26 cellular contexts compared by ENCODE assay signal in genomic region chr1:171961861-171962260, GRCh38.
DNase-seq lines count a peak whose midpoint lies in the region; ATAC-seq and TF ChIP-seq lines count a peak whose summit lies in the region.
"Had no signal": no experiment of that assay in that cellular context is flagged by ENCODE, and none has a peak within 500 bp of the region (broad histone marks: within the 10 kb centered on the region; RNA-seq: fewer than 3 reads in every experiment).

No MANE protein-coding gene starts in this region.

- no peak for TF ChIP-seq POLR2A in suprapubic skin (IDR thresholded peaks at IDR 0.05)

- TF ChIP-seq EP300 in suprapubic skin (IDR thresholded peaks at IDR 0.05): no peak

- DNase-seq in colonic mucosa (no peak), DMS 273 (lab: John Stamatoyannopoulos, UW; ENCODE audit: unreplicated experiment) (no peak), glomerular visceral epithelial cell (ENCODE audit: extremely low spot score) (no peak), suprapubic skin (ENCODE audit: low spot score in 2 of 2) (no peak)
- DNase-seq: activated naive CD4-positive, alpha-beta T cell; activated T-cell treated with anti-CD3 and anti-CD28 coated beads, Interleukin-2, amount 50 U/mL, for 48 hours; body of pancreas; COR-L47; GDM1; HFFc6; hypothalamus; NCI-H1092; NCI-H187; NCI-H2171; NCI-H510A treated with DMSO at 0.1 percent for 48 hours; PC-9; stimulated activated CD4-positive, alpha-beta T cell treated with anti-CD3 and anti-CD28 coated beads, Interleukin-2, amount 100 ng/mL, for 48 hours; T-helper 2 cell had no signal

- 100% methylated on average over 1 of the region's 1 CpG for WGBS in suprapubic skin

- intact Hi-C loops in colonic mucosa (cut with DNase I): no loop called here

- ATAC-seq in GM18502 (IDR thresholded peaks at IDR 0.05; ENCODE audit: poor library complexity, unreplicated experiment) (peak; percentile 57), GM19395 (IDR thresholded peaks at IDR 0.05; ENCODE audit: unreplicated experiment) (peak; percentile 73), HG02759 (IDR thresholded peaks at IDR 0.05; ENCODE audit: unreplicated experiment) (peak; percentile 47), HG03521 (IDR thresholded peaks at IDR 0.05; ENCODE audit: unreplicated experiment) (peak; percentile 66)
- ATAC-seq: body of pancreas, GM23338, Right ventricle myocardium inferior had no signal

- H3K9me3 ChIP-seq in colonic mucosa: no peaks in the 10 kb centered on the region
- H3K9me3 ChIP-seq in suprapubic skin: no peaks in the 10 kb centered on the region
- H3K9me3 ChIP-seq: body of pancreas, right atrium auricular region had no signal

- no peak overlapping the region for H3K9ac ChIP-seq in colonic mucosa (ENCODE audit: low read depth in 2 of 2, low read length in 2 of 2)
- H3K9ac ChIP-seq: parathyroid adenoma had no signal

- no peak overlapping the region for H3K4me3 ChIP-seq in colonic mucosa
- H3K4me3 ChIP-seq in suprapubic skin: no peak overlapping the region
- H3K4me3 ChIP-seq: body of pancreas, GM23338, PC-9, right atrium auricular region had no signal

- H3K27me3 ChIP-seq in colonic mucosa (no peaks in the 10 kb centered on the region), suprapubic skin (no peaks in the 10 kb centered on the region)
- H3K27me3 ChIP-seq: body of pancreas, right atrium auricular region had no signal

- H3K36me3 ChIP-seq in colonic mucosa: no peaks in the 10 kb centered on the region
- H3K36me3 ChIP-seq in suprapubic skin: no peaks in the 10 kb centered on the region
- H3K36me3 ChIP-seq: right atrium auricular region had no signal

- H3K4me1 ChIP-seq in colonic mucosa (no peaks in the 10 kb centered on the region), suprapubic skin (no peaks in the 10 kb centered on the region)
- H3K4me1 ChIP-seq: body of pancreas, parathyroid adenoma, right atrium auricular region had no signal

- no peak overlapping the region for H3K27ac ChIP-seq in colonic mucosa
- H3K27ac ChIP-seq in suprapubic skin: no peak overlapping the region
- H3K27ac ChIP-seq: body of pancreas, parathyroid adenoma, PC-9, right atrium auricular region had no signal

- TF ChIP-seq CTCF in colonic mucosa (IDR thresholded peaks at IDR 0.05) (no peak), suprapubic skin (IDR thresholded peaks at IDR 0.05) (no peak)
